Comparison of ENCODE assay signal across 27 cellular contexts in genomic region chr10:20744851-20745250, GRCh38.
"Had no signal": no experiment of that assay in that cellular context is flagged by ENCODE, and none has a peak within 500 bp of the region (broad histone marks: within the 10 kb centered on the region; RNA-seq: fewer than 3 reads in every experiment).

No MANE protein-coding gene starts in this region.

- H3K36me3 Mint-ChIP-seq: activated CD4-positive, alpha-beta memory T cell treated with anti-CD3 and anti-CD28 coated beads for 36 hours; activated naive CD8-positive, alpha-beta T cell had no signal

- H3K4me3 ChIP-seq: adrenal gland, coronary artery, dorsolateral prefrontal cortex, gastroesophageal sphincter had no signal

- H3K27me3 Mint-ChIP-seq: activated CD4-positive, alpha-beta memory T cell treated with anti-CD3 and anti-CD28 coated beads for 36 hours; activated CD4-positive, alpha-beta T cell treated with anti-CD3 and anti-CD28 coated beads for 36 hours; activated CD4-positive, alpha-beta T cell treated with anti-CD3 and anti-CD28 coated beads, Interleukin-2, amount 10 ng/mL, durations not matched to agents 24 days and 14 days; activated naive CD8-positive, alpha-beta T cell; activated T-cell treated with anti-CD3 and anti-CD28 coated beads, Interleukin-2, amount 50 U/mL, for 24 hours; central memory CD8-positive, alpha-beta T cell; dendritic cell treated with granulocyte-macrophage colony-stimulating factor and Interleukin-4, amounts not matched to agents 40 ng/mL and 50 ng/mL, for 4 days had no signal

- H3K4me3 Mint-ChIP-seq: activated CD4-positive, alpha-beta memory T cell treated with anti-CD3 and anti-CD28 coated beads for 36 hours; activated CD4-positive, alpha-beta T cell treated with anti-CD3 and anti-CD28 coated beads for 36 hours; activated CD4-positive, alpha-beta T cell treated with anti-CD3 and anti-CD28 coated beads, Interleukin-2, amount 10 ng/mL, durations not matched to agents 24 days and 14 days; activated naive CD8-positive, alpha-beta T cell; activated T-cell treated with anti-CD3 and anti-CD28 coated beads, Interleukin-2, amount 50 U/mL, for 24 hours; activated T-cell treated with anti-CD3 and anti-CD28 coated beads, Interleukin-2, amount 50 U/mL, for 72 hours; central memory CD8-positive, alpha-beta T cell; dendritic cell treated with granulocyte-macrophage colony-stimulating factor and Interleukin-4, amounts not matched to agents 40 ng/mL and 50 ng/mL, for 4 days; endodermal cell had no signal

- H3K9me3 Mint-ChIP-seq: activated CD4-positive, alpha-beta T cell treated with anti-CD3 and anti-CD28 coated beads, Interleukin-2, amount 10 ng/mL, durations not matched to agents 24 days and 14 days had no signal

- H3K4me1 Mint-ChIP-seq: activated CD4-positive, alpha-beta T cell treated with anti-CD3 and anti-CD28 coated beads for 36 hours; activated CD4-positive, alpha-beta T cell treated with anti-CD3 and anti-CD28 coated beads, Interleukin-2, amount 10 ng/mL, durations not matched to agents 24 days and 14 days; central memory CD8-positive, alpha-beta T cell had no signal

- H3K9me3 ChIP-seq: adrenal gland had no signal

- ATAC-seq: activated CD4-positive, alpha-beta T cell treated with anti-CD3 and anti-CD28 coated beads for 36 hours; activated T-cell treated with anti-CD3 and anti-CD28 coated beads, Interleukin-2, amount 50 U/mL, for 72 hours; esophagus mucosa; gastroesophageal sphincter had no signal

- H3K27me3 ChIP-seq: adrenal gland, brain microvascular endothelial cell, dorsolateral prefrontal cortex, gastroesophageal sphincter had no signal

- H3K4me1 ChIP-seq: adrenal gland, gastroesophageal sphincter had no signal

- DNase-seq: activated CD4-positive, alpha-beta memory T cell treated with anti-CD3 and anti-CD28 coated beads for 36 hours; activated CD4-positive, alpha-beta T cell treated with anti-CD3 and anti-CD28 coated beads for 36 hours; activated CD4-positive, alpha-beta T cell treated with anti-CD3 and anti-CD28 coated beads, Interleukin-2, amount 10 ng/mL, durations not matched to agents 24 days and 14 days; activated CD4-positive, CD25-positive, alpha-beta regulatory T cell; activated CD4-positive, CD25-positive, alpha-beta regulatory T cell treated with anti-CD3 and anti-CD28 coated beads, Interleukin-2, amount 50 U/mL, for 72 hours; activated CD8-positive, alpha-beta memory T cell treated with anti-CD3 and anti-CD28 coated beads, Interleukin-2, amount 50 U/mL, for 48 hours; activated gamma-delta T cell; activated naive CD4-positive, alpha-beta T cell; activated naive CD4-positive, alpha-beta T cell treated with anti-CD3 and anti-CD28 coated beads, Interleukin-2, amount 50 U/mL, for 16 hours; activated T-cell treated with anti-CD3 and anti-CD28 coated beads for 4 hours; activated T-cell treated with anti-CD3 and anti-CD28 coated beads, Interleukin-2, amount 50 U/mL, for 24 hours; activated T-cell treated with anti-CD3 and anti-CD28 coated beads, Interleukin-2, amount 50 U/mL, for 72 hours; adrenal gland; amygdala; aorta; brain microvascular endothelial cell; dorsolateral prefrontal cortex; effector memory CD4-positive, alpha-beta T cell; foreskin melanocyte; T-helper 2 cell had no signal

- H3K27ac ChIP-seq: adrenal gland, brain microvascular endothelial cell, dorsolateral prefrontal cortex, gastroesophageal sphincter had no signal

- H3K27ac Mint-ChIP-seq: activated CD4-positive, alpha-beta memory T cell treated with anti-CD3 and anti-CD28 coated beads for 36 hours; activated CD4-positive, alpha-beta T cell treated with anti-CD3 and anti-CD28 coated beads for 36 hours; activated CD4-positive, alpha-beta T cell treated with anti-CD3 and anti-CD28 coated beads, Interleukin-2, amount 10 ng/mL, durations not matched to agents 24 days and 14 days; activated naive CD8-positive, alpha-beta T cell; activated T-cell treated with anti-CD3 and anti-CD28 coated beads, Interleukin-2, amount 50 U/mL, for 24 hours; activated T-cell treated with anti-CD3 and anti-CD28 coated beads, Interleukin-2, amount 50 U/mL, for 72 hours; dendritic cell treated with granulocyte-macrophage colony-stimulating factor and Interleukin-4, amounts not matched to agents 40 ng/mL and 50 ng/mL, for 4 days; endodermal cell had no signal

- H3K36me3 ChIP-seq: adrenal gland, brain microvascular endothelial cell, gastroesophageal sphincter had no signal
